ENCODE assay signal across 25 cellular contexts in the genomic region with DNA sequence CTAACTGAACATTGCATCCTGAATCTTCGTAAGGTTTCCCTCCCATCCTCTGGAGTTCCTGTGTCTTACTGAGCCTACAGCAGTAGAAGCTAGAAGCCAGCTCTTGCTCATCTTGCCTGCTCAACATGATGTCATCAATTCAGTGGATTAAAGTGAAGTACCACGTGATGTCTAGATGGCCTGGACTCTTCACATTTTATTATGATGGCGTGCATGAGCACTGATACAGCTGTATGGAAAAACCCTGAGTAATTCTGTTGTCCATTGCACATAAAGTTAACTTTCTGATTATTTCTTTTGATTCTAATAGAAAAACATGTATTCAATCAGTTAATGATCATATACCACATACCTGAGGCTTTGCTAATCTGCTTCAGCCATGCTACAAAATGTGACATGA.
"Had no signal": no experiment of that assay in that cellular context is flagged by ENCODE, and none has a peak within 500 bp of the region (broad histone marks: within the 10 kb centered on the region; RNA-seq: fewer than 3 reads in every experiment).

No MANE protein-coding gene starts in this region.

- H3K4me1 ChIP-seq: body of pancreas, left ventricle myocardium inferior, upper lobe of left lung had no signal

- H3K4me3 ChIP-seq: body of pancreas, cardiac muscle cell, left ventricle myocardium inferior, upper lobe of left lung had no signal

- H3K9me3 ChIP-seq: body of pancreas, left ventricle myocardium inferior, upper lobe of left lung had no signal

- H3K36me3 ChIP-seq: cardiac muscle cell, left ventricle myocardium inferior, upper lobe of left lung had no signal

- ATAC-seq: activated CD4-positive, CD25-positive, alpha-beta regulatory T cell treated with anti-CD3 and anti-CD28 coated beads, Interleukin-2, amount 50 U/mL, for 24 hours; activated CD8-positive, alpha-beta memory T cell treated with anti-CD3 and anti-CD28 coated beads, Interleukin-2, amount 10 ng/mL, durations not matched to agents 7 days and 5 days; activated CD8-positive, alpha-beta T cell treated with anti-CD3 and anti-CD28 coated beads for 36 hours; body of pancreas; natural killer cell treated with Interleukin-12 subunit alpha and Interleukin-12 subunit beta and Interleukin-15 and Interleukin-18, amount 100 ng/mL, for 72 hours had no signal

- DNase-seq: activated CD4-positive, alpha-beta T cell treated with anti-CD3 and anti-CD28 coated beads, Interleukin-2, amount 10 ng/mL, durations not matched to agents 7 days and 5 days; activated CD8-positive, alpha-beta memory T cell treated with anti-CD3 and anti-CD28 coated beads, Interleukin-2, amount 10 ng/mL, durations not matched to agents 7 days and 5 days; activated CD8-positive, alpha-beta T cell treated with anti-CD3 and anti-CD28 coated beads for 36 hours; activated effector memory CD4-positive, alpha-beta T cell treated with anti-CD3 and anti-CD28 coated beads, Interleukin-2, amount 50 U/mL, for 16 hours; activated naive CD4-positive, alpha-beta T cell treated with anti-CD3 and anti-CD28 coated beads, Interleukin-2, amount 10 ng/mL, durations not matched to agents 7 days and 5 days; activated T-cell treated with anti-CD3 and anti-CD28 coated beads for 4 hours; anterior cingulate cortex; body of pancreas; effector CD4-positive, alpha-beta T cell; erythroblast; foreskin melanocyte; glutamatergic neuron; hippocampal formation; kidney glomerular epithelial cell; left ventricle myocardium inferior; midbrain; retina; stimulated activated CD4-positive, alpha-beta T cell treated with anti-CD3 and anti-CD28 coated beads, Interleukin-2, amount 100 ng/mL, for 48 hours; stimulated activated naive CD4-positive, alpha-beta T cell; T-helper 2 cell; upper lobe of left lung had no signal

- H3K27me3 ChIP-seq: body of pancreas, cardiac muscle cell, upper lobe of left lung had no signal

- H3K27ac ChIP-seq: body of pancreas, cardiac muscle cell, left ventricle myocardium inferior, upper lobe of left lung, VCaP had no signal
